8 cellular contexts compared by ENCODE assay signal in genomic region chr1:163069142-163069541, GRCh38. TPM values are rescaled to one million over a fixed set of nuclear protein-coding genes. Genes with fewer than 3 reads are reported as not detected.
DNase-seq lines count a peak whose midpoint lies in the region; ATAC-seq, FAIRE-seq and TF ChIP-seq lines count a peak whose summit lies in the region.

RGS4 (plus strand) TSS chr1:163069361; CDS start chr1:163069485, 124 bp downstream.

- CTCF ChIA-PET in A549 (lab: Yijun Ruan, JAX) (interaction anchor here (0.8 to 2.3 kb wide), 4 partner anchors 106 to 246 kb away, joined by 3 to 8 read pairs (median 6); no protein-coding TSS in a partner anchor), K562 (lab: Yijun Ruan, JAX; ENCODE audit: low intra/inter-chr PET ratio) (no interaction called here)

- in situ Hi-C loops in K562 (cut with MboI), result no loop called here

- DNase-seq in A549 (ENCODE audit: low read depth in 1 of 2, low spot score in 1 of 2) (peak in 1 of 2 experiments; percentile 29), K562 (ENCODE audit: extremely low read depth in 1 of 4, low spot score in 3 of 4) (peak in 3 of 4 experiments; percentile 4 to 33 (median 8)), iPS DF 19.7 (ENCODE audit: low read depth, low spot score) (peak; percentile 82), sigmoid colon (peak; percentile 79)

- no peak within 1 kb of the TSS for H3K27ac ChIP-seq in A549
- no peak within 1 kb of the TSS for H3K27ac ChIP-seq in K562 (ENCODE audit: extremely low read depth, low read depth, low read length)
- H3K27ac ChIP-seq in sigmoid colon, result peak within 1 kb of the TSS; percentile 41 to 54 (median 49)

- TF ChIP-seq EP300 in A549 (IDR thresholded peaks at IDR 0.05) (no peak), K562 (IDR thresholded peaks at IDR 0.05; ENCODE audit: low read length) (no peak), sigmoid colon (IDR thresholded peaks at IDR 0.05) (no peak)

- H4K20me1 ChIP-seq in K562 (replicated peaks; ENCODE audit: control insufficient read depth, insufficient read depth, low read length), result no peaks in the 10 kb centered on the region

- H3K36me3 ChIP-seq in K562 (ENCODE audit: control insufficient read depth, insufficient read depth, low read length) (no peaks in the 10 kb centered on the region), sigmoid colon (peaks cover 0 to 12% (median under 1%) of the 10 kb centered on the region in 4 donors)

- H3K4me3 ChIP-seq in A549 (no peak within 1 kb of the TSS), K562 (no peak within 1 kb of the TSS), sigmoid colon (peak within 1 kb of the TSS; percentile 11 to 48 (median 40))

- H3K4me2 ChIP-seq in A549, result peak within 1 kb of the TSS; percentile 24; the same call in 1 of the 3 replicates
- H3K4me2 ChIP-seq in K562 (ENCODE audit: insufficient read depth, low read length), result no peak within 1 kb of the TSS

- no peaks in the 10 kb centered on the region for H3K9me1 ChIP-seq in K562 (ENCODE audit: control insufficient read depth, insufficient read depth, low read length)

- ATAC-seq in A549 (peak; percentile 42 to 81; a peak in 4 of 6 replicates), K562 (peak; percentile 72), GM21526 (IDR thresholded peaks at IDR 0.05; ENCODE audit: low FRiP score, unreplicated experiment) (no peak), HG02623 (IDR thresholded peaks at IDR 0.05; ENCODE audit: unreplicated experiment) (no peak), GM18858 (IDR thresholded peaks at IDR 0.05; ENCODE audit: unreplicated experiment) (no peak)

- POLR2A ChIA-PET in A549 (lab: Yijun Ruan, JAX) (interaction anchor here (0.7 kb wide), 1 partner anchor 8 kb away, joined by 3 read pairs; no protein-coding TSS in a partner anchor), K562 (lab: Yijun Ruan, JAX) (interaction anchor here (1.6 to 1.9 kb wide), 2 partner anchors 9 to 12 kb away, joined by 3 to 7 read pairs; no protein-coding TSS in a partner anchor)

- TF ChIP-seq RAD21 in A549 (conservative IDR thresholded peaks at IDR 0.05 in 1 of 2, IDR thresholded peaks at IDR 0.05 in 1 of 2), result no peak
- TF ChIP-seq RAD21 in K562 (CRISPR knock-in tag; conservative IDR thresholded peaks at IDR 0.05 in 1 of 2, IDR thresholded peaks at IDR 0.05 in 1 of 2), result no peak

- H2AFZ ChIP-seq in K562 (ENCODE audit: low read depth, low read length), result no peak within 1 kb of the TSS

- intact Hi-C loops in K562 (cut with micrococcal nuclease), result no loop called here
- intact Hi-C loops in sigmoid colon (cut with DNase I), result loop anchor here (2.0 kb wide), 1 partner anchor 190 kb away; no protein-coding TSS in a partner anchor

- no peak within 1 kb of the TSS for H3K9ac ChIP-seq in K562 (ENCODE audit: insufficient read depth in 1 of 2, low read depth in 2 of 2, low read length in 2 of 2)

- TF ChIP-seq POLR2A in A549 (IDR thresholded peaks at IDR 0.05; ENCODE audit: low read length) (no peak), K562 (conservative IDR thresholded peaks at IDR 0.05) (no peak), sigmoid colon (IDR thresholded peaks at IDR 0.05) (no peak)

- no peaks in the 10 kb centered on the region for H3K4me1 ChIP-seq in A549
- no peaks in the 10 kb centered on the region for H3K4me1 ChIP-seq in K562 (replicated peaks in 1 of 2; ENCODE audit: control insufficient read depth in 2 of 2, insufficient read depth in 2 of 2, low read length in 2 of 2)
- H3K4me1 ChIP-seq in sigmoid colon, result peaks cover 0 to 32% (median 16%) of the 10 kb centered on the region in 4 donors

- no peaks in the 10 kb centered on the region for H3K27me3 ChIP-seq in K562 (ENCODE audit: control insufficient read depth in 2 of 2, insufficient read depth in 2 of 2, low read length in 2 of 2)
- H3K27me3 ChIP-seq in sigmoid colon, result no peaks in the 10 kb centered on the region

- FAIRE-seq in A549 (lab: Jason Lieb, UNC), result no peak
- no peak for FAIRE-seq in K562 (lab: Jason Lieb, UNC)

- H3K9me3 ChIP-seq in A549 (no peaks in the 10 kb centered on the region), K562 (replicated peaks; ENCODE audit: control insufficient read depth, insufficient read depth, low read depth, low read length) (no peaks in the 10 kb centered on the region), sigmoid colon (no peaks in the 10 kb centered on the region)

- no TSS peak for BruUV-seq in K562 (replicated peaks; lab: Mats Ljungman, UMichigan)

- 13% methylated on average over 13 of the region's 13 CpGs for WGBS in A549 (ENCODE audit: missing lambda C conversion rate)
- 0% methylated on average over 13 of the region's 13 CpGs for WGBS in K562 (ENCODE audit: insufficient coverage, low coverage, missing lambda C conversion rate)
- 2 to 3% methylated on average over 13 of the region's 13 CpGs for WGBS in sigmoid colon, 2 donors

- no peaks in the 10 kb centered on the region for H3K79me2 ChIP-seq in K562 (ENCODE audit: control insufficient read depth, insufficient read depth, low read length)

- no peak for TF ChIP-seq CTCF in A549 (IDR thresholded peaks at IDR 0.05)
- TF ChIP-seq CTCF in LNCAP (IDR thresholded peaks at IDR 0.05), result peak; percentile 59
- TF ChIP-seq CTCF in K562 (IDR thresholded peaks at IDR 0.05 in 2 of 3, conservative IDR thresholded peaks at IDR 0.05 in 1 of 3; ENCODE audit: insufficient read depth in 2 of 3, low read depth in 1 of 3, low read length in 3 of 3), result peak in 2 of 3 experiments; percentile 6 to 17; a peak in 1 of 6 replicates
- TF ChIP-seq CTCF in sigmoid colon (IDR thresholded peaks at IDR 0.05), result peak in 1 of 4 experiments; percentile 33

TF ChIP-seq in A549, 52 proteins besides CTCF, POLR2A, EP300 and RAD21 (continues in another document):
- no peak for TF ChIP-seq TP53 (CRISPR knock-in tag; IDR thresholded peaks at IDR 0.05)
- TF ChIP-seq JUN (IDR thresholded peaks at IDR 0.05), result no peak
- TF ChIP-seq TFCP2L1 (CRISPR knock-in tag; IDR thresholded peaks at IDR 0.05), result no peak
- TF ChIP-seq ZNF302 (CRISPR knock-in tag; IDR thresholded peaks at IDR 0.05), result no peak
- no peak for TF ChIP-seq MAX (IDR thresholded peaks at IDR 0.05)
- no peak for TF ChIP-seq GATA3 (IDR thresholded peaks at IDR 0.05; ENCODE audit: borderline replicate concordance)
- TF ChIP-seq CHD4 (IDR thresholded peaks at IDR 0.05; ENCODE audit: borderline replicate concordance), result no peak
- no peak for TF ChIP-seq SMC3 (IDR thresholded peaks at IDR 0.05)
- TF ChIP-seq JUNB (IDR thresholded peaks at IDR 0.05), result no peak
- TF ChIP-seq ESRRA (IDR thresholded peaks at IDR 0.05; ENCODE audit: borderline replicate concordance, low read length), result no peak

TF ChIP-seq in K562, 482 proteins besides CTCF, POLR2A, EP300 and RAD21:
- TF ChIP-seq TSHZ1 (CRISPR knock-in tag; IDR thresholded peaks at IDR 0.05) (no peak), COPS2 (conservative IDR thresholded peaks at IDR 0.05) (no peak)

RNA-seq across cellular contexts. Expression of gene RGS4, which starts in this region (rescaled TPM):
- polyA plus RNA-seq in A549 (2011; rRNA removed) (0.05 and 0.07 TPM in 2 replicates), A549 (2017; fragmentation: RNase III; extraction: RNeasy Plus Mini Kit Qiagen cat#74134 plus additional on column Dnase treatment) (0.03 TPM in 1 of 3 replicates, not detected in the others), K562 (2011; rRNA removed) (not detected in 2 replicates), K562 (2014; fragmentation: Illumina TruSeq; extraction: Trizol) (not detected in 2 replicates), K562 (2014; fragmentation: Nextera tagmentation; extraction: Ambion mirVana) (not detected), K562 (2014; rRNA removed) (not detected in 2 replicates), sigmoid colon (1 to 10 TPM in 1 of 3 donors, under 1 TPM in 1, not detected in 1; 0.23 to 1.6 TPM)
- not detected in 2 replicates for polyA plus RNA-seq in A549 (2012; cell fraction: cytosol; rRNA removed)
- not detected in 2 replicates for polyA plus RNA-seq in A549 (2012; cell fraction: nucleus; rRNA removed)
- polyA minus RNA-seq in A549 (2011; rRNA and poly(A)+ RNA removed), result not detected in 2 replicates
- total RNA-seq in K562 (2011; cell fraction: chromatin; rRNA removed; ENCODE audit: low replicate concordance), result not detected in 2 replicates
- not detected in 2 replicates for total RNA-seq in K562 (2011; cell fraction: nucleolus; rRNA removed)
- not detected in 2 replicates for total RNA-seq in K562 (2011; cell fraction: nucleoplasm; rRNA removed)
- total RNA-seq in K562 (2014; rRNA removed) (not detected in 2 replicates), K562 (2014; rRNA removed; fragmentation: Illumina TruSeq; extraction: Trizol) (not detected in 2 replicates), K562 (2015; rRNA removed; fragmentation: Illumina TruSeq; extraction: Trizol) (not detected in 2 replicates), K562 (2021) (not detected in 2 replicates), sigmoid colon (10 to 100 TPM in 1 of 4 donors, 1 to 10 TPM in 3; 6.8 to 15.7 (median 8.9) TPM)
- polyA plus RNA-seq in K562 (2011; cell fraction: cytosol; rRNA removed), result not detected in 2 replicates
- polyA plus RNA-seq in K562 (2011; cell fraction: nucleus; rRNA removed), result not detected in 2 replicates
- 0.08 TPM in 1 of 2 replicates, not detected in the other for polyA plus RNA-seq in K562 (2012)
- not detected in 2 replicates for polyA minus RNA-seq in K562 (2011; rRNA and poly(A)+ RNA removed)
- polyA minus RNA-seq in K562 (2011; cell fraction: cytosol; rRNA and poly(A)+ RNA removed), result not detected in 2 replicates
- not detected in 2 replicates for polyA minus RNA-seq in K562 (2011; cell fraction: nucleus; rRNA and poly(A)+ RNA removed)

Comparison
In these comparisons a context has a peak if more than half of its experiments do, and no peak if none do; other contexts are left out.
1. RNA of gene RGS4 (total RNA-seq): 6.8 to 15.7 TPM in sigmoid colon; not detected in K562; every median in the first group is over 4 times any median in the second.
2. Peak in ATAC-seq and H3K4me2 ChIP-seq in A549; RNA of the gene not detected or under 1 TPM.
3. Peak in DNase-seq and ATAC-seq in K562; RNA of the gene not detected or under 1 TPM.
4. H3K27ac ChIP-seq: peak in sigmoid colon (4 of 4); none in A549 (0 of 2) and K562 (single experiment).
5. H3K4me3 ChIP-seq: peak in sigmoid colon (4 of 4); none in A549 (single experiment) and K562 (single experiment).
6. Of the 35 proteins assayed by ChIP-seq in both K562 and A549: peak only in K562: CTCF; only in A549: none; in both: none; in neither: 34.